Comparison of ENCODE assay signal across 19 cellular contexts in genomic region chr6:151425561-151425960, GRCh38. TPM values are rescaled to one million over a fixed set of nuclear protein-coding genes. Genes with fewer than 3 reads are reported as not detected.
DNase-seq lines count a peak whose midpoint lies in the region; ATAC-seq, FAIRE-seq and TF ChIP-seq lines count a peak whose summit lies in the region.
"Had no signal": no experiment of that assay in that cellular context is flagged by ENCODE, and none has a peak within 500 bp of the region (broad histone marks: within the 10 kb centered on the region; RNA-seq: fewer than 3 reads in every experiment).

No MANE protein-coding gene starts in this region.

- DNase-seq in Daoy (ENCODE audit: low read depth) (peak; percentile 27), RCC 7860 (ENCODE audit: low spot score) (peak; percentile 86), epithelial cell of proximal tubule (ENCODE audit: low read depth) (peak; percentile 79), mucosa of descending colon (no peak), DMS79 treated with DMSO at 0.1 percent for 48 hours (lab: John Stamatoyannopoulos, UW) (no peak), substantia nigra (lab: John Stamatoyannopoulos, UW) (no peak)
- DNase-seq in activated naive CD4-positive, alpha-beta T cell treated with Interleukin-2 at 50 U/mL for 16 hours, result no peak
- DNase-seq: activated CD4-positive, alpha-beta T cell treated with anti-CD3 and anti-CD28 coated beads for 36 hours; brain microvascular endothelial cell; CD4-positive, alpha-beta memory T cell; NCI-H1105 treated with DMSO at 0.1 percent for 48 hours; NCI-H2081 treated with DMSO at 0.1 percent for 48 hours; stimulated activated naive CD4-positive, alpha-beta T cell treated with Interleukin-2 at 50 U/mL for 16 hours; tibial artery had no signal

- TF ChIP-seq CTCF in epithelial cell of proximal tubule (conservative IDR thresholded peaks at IDR 0.05; ENCODE audit: low read depth, low read length), result no peak
- no peak for TF ChIP-seq CTCF in mucosa of descending colon (IDR thresholded peaks at IDR 0.05)

- H3K4me3 ChIP-seq in epithelial cell of proximal tubule (ENCODE audit: low read depth, low read length), result no peak overlapping the region
- H3K4me3 ChIP-seq in mucosa of descending colon, result no peak overlapping the region
- H3K4me3 ChIP-seq: neural progenitor cell, skin epidermis, tibial artery had no signal

- H3K36me3 ChIP-seq in mucosa of descending colon (ENCODE audit: low read depth), result no peaks in the 10 kb centered on the region

- intact Hi-C loops in mucosa of descending colon (cut with DNase I, micrococcal nuclease), result no loop called here

- no peak overlapping the region for H3K27ac ChIP-seq in substantia nigra (ENCODE audit: low read depth, low read length, poor library complexity, severe bottlenecking)
- H3K27ac ChIP-seq: brain microvascular endothelial cell, neural progenitor cell, skin epidermis, tibial artery had no signal

- no peaks in the 10 kb centered on the region for H3K9me3 ChIP-seq in mucosa of descending colon
- H3K9me3 ChIP-seq: tibial artery had no signal

- FAIRE-seq in RCC 7860 (lab: Jason Lieb, UNC), result peak; percentile 86
- FAIRE-seq: frontal cortex had no signal

- no peaks in the 10 kb centered on the region for H3K4me1 ChIP-seq in mucosa of descending colon (ENCODE audit: low read depth)

- ATAC-seq in mucosa of descending colon (peak; percentile 84), GM21381 (IDR thresholded peaks at IDR 0.05; ENCODE audit: unreplicated experiment) (no peak)
- ATAC-seq: activated CD4-positive, alpha-beta T cell treated with anti-CD3 and anti-CD28 coated beads for 36 hours; HCT116 had no signal

RNA-seq across cellular contexts. Expression of gene RMND1, which starts 26.4 kb away (rescaled TPM):
- total RNA-seq in Daoy (2014; rRNA removed; shearing (Covaris generic)), result 32.2 and 45.1 TPM in 2 replicates
- total RNA-seq in epithelial cell of proximal tubule, result 24.7 and 33.6 TPM in 2 replicates
- total RNA-seq in mucosa of descending colon, result 10 to 100 TPM; 16.5 to 25.6 (median 21.0) TPM

RNA-seq across cellular contexts. Expression of gene ZBTB2, which starts 34.2 kb away (rescaled TPM):
- total RNA-seq in Daoy (2014; rRNA removed; shearing (Covaris generic)), result 18.3 and 22.1 TPM in 2 replicates
- 8.9 and 18.6 TPM in 2 replicates for total RNA-seq in epithelial cell of proximal tubule
- 10 to 100 TPM in 2 of 3 donors, 1 to 10 TPM in 1; 8.1 to 13.3 (median 11.0) TPM for total RNA-seq in mucosa of descending colon

Comparison
In these comparisons a context has a peak if more than half of its experiments do, and no peak if none do; other contexts are left out.
1. DNase-seq: peak in Daoy (single experiment), RCC 7860 (single experiment) and epithelial cell of proximal tubule (single experiment); none in mucosa of descending colon (0 of 3), activated naive CD4-positive, alpha-beta T cell treated with Interleukin-2 at 50 U/mL for 16 hours (single experiment), DMS79 treated with DMSO at 0.1 percent for 48 hours (single experiment) and substantia nigra (0 of 49).